In genomic region chr10:43852644-43853214, GRCh38 we compare ENCODE assay signal across 19 cellular contexts.
DNase-seq lines count a peak whose midpoint lies in the region; ATAC-seq, FAIRE-seq and TF ChIP-seq lines count a peak whose summit lies in the region.
"Had no signal": no experiment of that assay in that cellular context is flagged by ENCODE, and none has a peak within 500 bp of the region (broad histone marks: within the 10 kb centered on the region; RNA-seq: fewer than 3 reads in every experiment).

No MANE protein-coding gene starts in this region.

- H3K9me3 Mint-ChIP-seq in glutamatergic neuron (ENCODE audit: unreplicated experiment) (no peaks in the 10 kb centered on the region), progenitor cell of endocrine pancreas (ENCODE audit: low read depth) (no peaks in the 10 kb centered on the region)
- H3K9me3 Mint-ChIP-seq: CD8-positive, alpha-beta T cell had no signal

- ATAC-seq in GM19452 (IDR thresholded peaks at IDR 0.05; ENCODE audit: unreplicated experiment) = no peak
- ATAC-seq: CD8-positive, alpha-beta T cell had no signal

- H3K27me3 Mint-ChIP-seq in glutamatergic neuron (ENCODE audit: unreplicated experiment) (peaks cover 13% of the 10 kb centered on the region), progenitor cell of endocrine pancreas (no peaks in the 10 kb centered on the region)

- H3K4me1 Mint-ChIP-seq in glutamatergic neuron (ENCODE audit: low read depth, unreplicated experiment) = peaks cover 43% of the 10 kb centered on the region
- H3K4me1 Mint-ChIP-seq in progenitor cell of endocrine pancreas (ENCODE audit: low read depth) = no peaks in the 10 kb centered on the region
- H3K4me1 Mint-ChIP-seq: CD14-positive monocyte, H9 had no signal

- H3K36me3 Mint-ChIP-seq in glutamatergic neuron (ENCODE audit: unreplicated experiment) (no peaks in the 10 kb centered on the region), progenitor cell of endocrine pancreas (ENCODE audit: insufficient read depth) (no peaks in the 10 kb centered on the region)
- H3K36me3 Mint-ChIP-seq: CD14-positive monocyte; CD8-positive, alpha-beta T cell had no signal

- TF ChIP-seq CTCF in glutamatergic neuron (IDR thresholded peaks at IDR 0.05; ENCODE audit: partially characterized antibody, unreplicated experiment) (no peak), progenitor cell of endocrine pancreas (IDR thresholded peaks at IDR 0.05; ENCODE audit: unreplicated experiment) (no peak)

- H3K27ac Mint-ChIP-seq in glutamatergic neuron (ENCODE audit: unreplicated experiment) = peak overlapping the region; percentile 4
- H3K27ac Mint-ChIP-seq in progenitor cell of endocrine pancreas = peak overlapping the region; percentile 5
- H3K27ac Mint-ChIP-seq: CD8-positive, alpha-beta T cell had no signal

- DNase-seq in activated CD8-positive, alpha-beta memory T cell treated with anti-CD3 and anti-CD28 coated beads, Interleukin-2, amount 50 U/mL, for 48 hours = peak; percentile 26
- DNase-seq in activated CD8-positive, alpha-beta memory T cell treated with anti-CD3 and anti-CD28 coated beads, Interleukin-2, amount 50 U/mL, for 4 hours = no peak
- DNase-seq in glutamatergic neuron = no peak
- no peak for DNase-seq in progenitor cell of endocrine pancreas (ENCODE audit: low spot score, unreplicated experiment)
- no peak for DNase-seq in urothelium cell line (ENCODE audit: low spot score)
- no peak for DNase-seq in HT-29 (ENCODE audit: low spot score)
- DNase-seq in hippocampal formation (lab: John Stamatoyannopoulos, UW) = no peak
- DNase-seq: CD8-positive, alpha-beta T cell; COR-L47; DMS153; DMS79 treated with DMSO at 0.1 percent for 48 hours; EL; GOT3; H9 had no signal

- peak; percentile 46 for FAIRE-seq in urothelium cell line (lab: Jason Lieb, UNC)
- FAIRE-seq: D721Med, G401.6, GM12891 had no signal

- H3K4me3 Mint-ChIP-seq in glutamatergic neuron (ENCODE audit: unreplicated experiment) (no peak overlapping the region), progenitor cell of endocrine pancreas (ENCODE audit: low read depth) (no peak overlapping the region)
- H3K4me3 Mint-ChIP-seq: CD14-positive monocyte; CD8-positive, alpha-beta T cell; H9 had no signal
